ENCODE assay signal across 8 cellular contexts in genomic region chr12:132218915-132219314, GRCh38.
A peak's percentile ranks its signal among the peaks of the same experiment; 100 is the strongest.
DNase-seq lines count a peak whose midpoint lies in the region; ATAC-seq lines count a peak whose summit lies in the region.

No MANE protein-coding gene starts in this region.

- DNase-seq in NCI-H2171 treated with DMSO at 0.1 percent for 48 hours (lab: John Stamatoyannopoulos, UW) (peak; percentile 45), NCI-H2171 (lab: John Stamatoyannopoulos, UW) (no peak), NCI-H1694 treated with DMSO at 0.1 percent for 48 hours (lab: John Stamatoyannopoulos, UW) (peak; percentile 29), iPS DF 6.9 (ENCODE audit: low read depth, low spot score) (peak; percentile 29), NCI-H446 treated with DMSO at 0.1 percent for 48 hours (lab: John Stamatoyannopoulos, UW) (no peak)
- DNase-seq in activated T-cell treated with anti-CD3 and anti-CD28 coated beads, Interleukin-2, amount 50 U/mL, for 4 hours: peak; percentile 36
- DNase-seq in stimulated activated naive CD8-positive, alpha-beta T cell treated with anti-CD3 and anti-CD28 coated beads, Interleukin-15, amount 100 ng/mL, for 72 hours: peak; percentile 23 to 29

- peak; percentile 54 to 70 for ATAC-seq in activated T-cell treated with anti-CD3 and anti-CD28 coated beads, Interleukin-2, amount 50 U/mL, for 4 hours
- ATAC-seq in stimulated activated naive CD8-positive, alpha-beta T cell treated with anti-CD3 and anti-CD28 coated beads, Interleukin-15, amount 100 ng/mL, for 72 hours: peak; percentile 44
- ATAC-seq in GM19455 (IDR thresholded peaks at IDR 0.05; ENCODE audit: unreplicated experiment): no peak

- no peaks in the 10 kb centered on the region for H3K9me3 Mint-ChIP-seq in activated T-cell treated with anti-CD3 and anti-CD28 coated beads, Interleukin-2, amount 50 U/mL, for 4 hours
- no peaks in the 10 kb centered on the region for H3K9me3 Mint-ChIP-seq in stimulated activated naive CD8-positive, alpha-beta T cell treated with anti-CD3 and anti-CD28 coated beads, Interleukin-15, amount 100 ng/mL, for 72 hours

- H3K27ac Mint-ChIP-seq in stimulated activated naive CD8-positive, alpha-beta T cell treated with anti-CD3 and anti-CD28 coated beads, Interleukin-15, amount 100 ng/mL, for 72 hours: no peak overlapping the region

- H3K36me3 ChIP-seq in iPS DF 6.9 (ENCODE audit: control insufficient read depth, insufficient read depth, low read length): no peaks in the 10 kb centered on the region

- no peaks in the 10 kb centered on the region; the same call in none of the 2 replicates for H3K27me3 ChIP-seq in iPS DF 6.9 (ENCODE audit: control insufficient read depth, insufficient read depth, low read length)

- peaks cover 15% of the 10 kb centered on the region for H3K4me1 Mint-ChIP-seq in activated T-cell treated with anti-CD3 and anti-CD28 coated beads, Interleukin-2, amount 50 U/mL, for 4 hours (ENCODE audit: low read depth)
- H3K4me1 Mint-ChIP-seq in stimulated activated naive CD8-positive, alpha-beta T cell treated with anti-CD3 and anti-CD28 coated beads, Interleukin-15, amount 100 ng/mL, for 72 hours: peaks cover 19% of the 10 kb centered on the region

- no peak overlapping the region for H3K4me3 ChIP-seq in iPS DF 6.9 (ENCODE audit: low read length)

- H3K27ac ChIP-seq in iPS DF 6.9 (ENCODE audit: low read length): no peak overlapping the region

- peaks cover 19% of the 10 kb centered on the region for H3K27me3 Mint-ChIP-seq in activated T-cell treated with anti-CD3 and anti-CD28 coated beads, Interleukin-2, amount 50 U/mL, for 4 hours (ENCODE audit: low read depth)
- H3K27me3 Mint-ChIP-seq in stimulated activated naive CD8-positive, alpha-beta T cell treated with anti-CD3 and anti-CD28 coated beads, Interleukin-15, amount 100 ng/mL, for 72 hours: peaks cover 51% of the 10 kb centered on the region

- no peaks in the 10 kb centered on the region for H3K36me3 Mint-ChIP-seq in activated T-cell treated with anti-CD3 and anti-CD28 coated beads, Interleukin-2, amount 50 U/mL, for 4 hours (ENCODE audit: insufficient read depth)

- whole genome bisulfite sequencing in iPS DF 6.9 (ENCODE audit: insufficient coverage, insufficient read length): no CpG with 5 or more reads among the region's 13 CpGs

- no peak overlapping the region for H3K4me3 Mint-ChIP-seq in activated T-cell treated with anti-CD3 and anti-CD28 coated beads, Interleukin-2, amount 50 U/mL, for 4 hours
- no peak overlapping the region for H3K4me3 Mint-ChIP-seq in stimulated activated naive CD8-positive, alpha-beta T cell treated with anti-CD3 and anti-CD28 coated beads, Interleukin-15, amount 100 ng/mL, for 72 hours

- H3K4me1 ChIP-seq in iPS DF 6.9 (ENCODE audit: control insufficient read depth, insufficient read depth, low read length): no peaks in the 10 kb centered on the region

- H3K9me3 ChIP-seq in iPS DF 6.9 (ENCODE audit: control insufficient read depth, insufficient read depth, low read length): no peaks in the 10 kb centered on the region

Comparison
In these comparisons a context has a peak if more than half of its experiments do, and no peak if none do; other contexts are left out.
1. DNase-seq: peak in NCI-H2171 treated with DMSO at 0.1 percent for 48 hours (single experiment), NCI-H1694 treated with DMSO at 0.1 percent for 48 hours (single experiment), activated T-cell treated with anti-CD3 and anti-CD28 coated beads, Interleukin-2, amount 50 U/mL, for 4 hours (single experiment), iPS DF 6.9 (single experiment) and stimulated activated naive CD8-positive, alpha-beta T cell treated with anti-CD3 and anti-CD28 coated beads, Interleukin-15, amount 100 ng/mL, for 72 hours (2 of 2); none in NCI-H2171 (single experiment) and NCI-H446 treated with DMSO at 0.1 percent for 48 hours (single experiment).